In genomic region chr21:44571296-44571695, GRCh38 we compare ENCODE assay signal across 16 cellular contexts. TPM values are rescaled to one million over a fixed set of nuclear protein-coding genes. Genes with fewer than 3 reads are reported as not detected.
DNase-seq lines count a peak whose midpoint lies in the region; ATAC-seq and TF ChIP-seq lines count a peak whose summit lies in the region.
"Had no signal": no experiment of that assay in that cellular context is flagged by ENCODE, and none has a peak within 500 bp of the region (broad histone marks: within the 10 kb centered on the region; RNA-seq: fewer than 3 reads in every experiment).

No MANE protein-coding gene starts in this region.

- POLR2A ChIA-PET in HEK293 (lab: Yijun Ruan, JAX) = no interaction called here

- H3K27me3 ChIP-seq in upper lobe of right lung = no peaks in the 10 kb centered on the region

- H3K36me3 ChIP-seq in HEK293 (ENCODE audit: control insufficient read depth in 2 of 2, insufficient read depth in 1 of 2, low read length in 2 of 2) (no peaks in the 10 kb centered on the region), upper lobe of right lung (no peaks in the 10 kb centered on the region)
- H3K36me3 ChIP-seq: BE2C had no signal

- H3K4me1 ChIP-seq in HEK293 (ENCODE audit: control insufficient read depth, insufficient read depth, low read length) (no peaks in the 10 kb centered on the region), upper lobe of right lung (no peaks in the 10 kb centered on the region)
- H3K4me1 ChIP-seq: A549, BE2C had no signal

- no peaks in the 10 kb centered on the region for H3K9me3 Mint-ChIP-seq in activated T-cell treated with anti-CD3 and anti-CD28 coated beads, Interleukin-2, amount 50 U/mL, for 24 hours
- H3K9me3 Mint-ChIP-seq in activated T-cell treated with anti-CD3 and anti-CD28 coated beads, Interleukin-2, amount 50 U/mL, for 72 hours = no peaks in the 10 kb centered on the region
- H3K9me3 Mint-ChIP-seq: CD8-positive, alpha-beta T cell had no signal

- CTCF ChIA-PET in HEK293 (lab: Yijun Ruan, JAX) = no interaction called here

- H3K9me3 ChIP-seq in HEK293 (ENCODE audit: control insufficient read depth, insufficient read depth, low read depth, low read length) = no peaks in the 10 kb centered on the region
- H3K9me3 ChIP-seq in upper lobe of right lung = no peaks in the 10 kb centered on the region
- H3K9me3 ChIP-seq: BE2C had no signal

- H3K27me3 Mint-ChIP-seq in activated T-cell treated with anti-CD3 and anti-CD28 coated beads, Interleukin-2, amount 50 U/mL, for 24 hours = peaks cover 9% of the 10 kb centered on the region
- H3K27me3 Mint-ChIP-seq in activated T-cell treated with anti-CD3 and anti-CD28 coated beads, Interleukin-2, amount 50 U/mL, for 72 hours (ENCODE audit: low read depth) = peaks cover 10% of the 10 kb centered on the region

- peak; percentile 2 for DNase-seq in activated T-cell treated with anti-CD3 and anti-CD28 coated beads, Interleukin-2, amount 50 U/mL, for 24 hours
- DNase-seq in activated T-cell treated with anti-CD3 and anti-CD28 coated beads, Interleukin-2, amount 50 U/mL, for 72 hours = no peak
- DNase-seq in H4 (ENCODE audit: low spot score) (peak; percentile 4), upper lobe of right lung (peak; percentile 17), omental fat pad (ENCODE audit: low spot score) (no peak)
- DNase-seq: BE2C; CD8-positive, alpha-beta T cell; COR-L47; DMS153; GF-D8; H9 had no signal

- H3K27ac Mint-ChIP-seq in activated T-cell treated with anti-CD3 and anti-CD28 coated beads, Interleukin-2, amount 50 U/mL, for 24 hours = no peak overlapping the region
- no peak overlapping the region for H3K27ac Mint-ChIP-seq in activated T-cell treated with anti-CD3 and anti-CD28 coated beads, Interleukin-2, amount 50 U/mL, for 72 hours
- H3K27ac Mint-ChIP-seq: CD14-positive monocyte; CD8-positive, alpha-beta T cell; IgD-negative memory B cell had no signal

- no peaks in the 10 kb centered on the region for H3K36me3 Mint-ChIP-seq in activated T-cell treated with anti-CD3 and anti-CD28 coated beads, Interleukin-2, amount 50 U/mL, for 24 hours (ENCODE audit: low read depth)
- H3K36me3 Mint-ChIP-seq in activated T-cell treated with anti-CD3 and anti-CD28 coated beads, Interleukin-2, amount 50 U/mL, for 72 hours (ENCODE audit: insufficient read depth in 2 of 2) = no peaks in the 10 kb centered on the region
- H3K36me3 Mint-ChIP-seq: CD14-positive monocyte; CD8-positive, alpha-beta T cell had no signal

- H3K4me1 Mint-ChIP-seq in activated T-cell treated with anti-CD3 and anti-CD28 coated beads, Interleukin-2, amount 50 U/mL, for 24 hours (ENCODE audit: low read depth) = peaks cover 7% of the 10 kb centered on the region
- no peaks in the 10 kb centered on the region for H3K4me1 Mint-ChIP-seq in activated T-cell treated with anti-CD3 and anti-CD28 coated beads, Interleukin-2, amount 50 U/mL, for 72 hours (ENCODE audit: low read depth)

- H3K4me3 Mint-ChIP-seq in activated T-cell treated with anti-CD3 and anti-CD28 coated beads, Interleukin-2, amount 50 U/mL, for 24 hours = no peak overlapping the region
- no peak overlapping the region for H3K4me3 Mint-ChIP-seq in activated T-cell treated with anti-CD3 and anti-CD28 coated beads, Interleukin-2, amount 50 U/mL, for 72 hours
- H3K4me3 Mint-ChIP-seq: CD14-positive monocyte; CD8-positive, alpha-beta T cell; H9 had no signal

- H3K27ac ChIP-seq in HEK293 (ENCODE audit: extremely low read depth, low read depth, low read length) (no peak overlapping the region), upper lobe of right lung (no peak overlapping the region)
- H3K27ac ChIP-seq: A549 had no signal

- H3K4me3 ChIP-seq in HEK293 (ENCODE audit: low read depth, low read length) (no peak overlapping the region), upper lobe of right lung (no peak overlapping the region)
- H3K4me3 ChIP-seq: A549 had no signal

- intact Hi-C loops in upper lobe of right lung (cut with DNase I) = no loop called here

- TF ChIP-seq CTCF in HEK293 (tag by site-specific recombination; IDR thresholded peaks at IDR 0.05) = no peak
- no peak for TF ChIP-seq CTCF in upper lobe of right lung (IDR thresholded peaks at IDR 0.05)
- no peak for TF ChIP-seq CTCF in omental fat pad (IDR thresholded peaks at IDR 0.05)

- no peak for ATAC-seq in activated T-cell treated with anti-CD3 and anti-CD28 coated beads, Interleukin-2, amount 50 U/mL, for 72 hours (replicated peaks in 1 of 2)
- ATAC-seq in upper lobe of right lung (no peak), omental fat pad (ENCODE audit: low FRiP score) (no peak)
- ATAC-seq: A549; CD8-positive, alpha-beta T cell had no signal

TF ChIP-seq in HEK293, 187 proteins besides CTCF, POLR2A, EP300 and RAD21:
- TF ChIP-seq SETDB1 (IDR thresholded peaks at IDR 0.05; ENCODE audit: insufficient read length, low read length) (peak; percentile 83), TRIM28 (IDR thresholded peaks at IDR 0.05; ENCODE audit: borderline replicate concordance, low read length) (peak; percentile 53; the same call in 1 of the 2 replicates), ZBTB11 (tag by site-specific recombination; conservative IDR thresholded peaks at IDR 0.05; ENCODE audit: low read depth) (no peak), FEZF1 (tag by site-specific recombination; IDR thresholded peaks at IDR 0.05) (no peak), ZNF624 (tag by site-specific recombination; IDR thresholded peaks at IDR 0.05) (no peak)
- TF ChIP-seq, protein P1, sequence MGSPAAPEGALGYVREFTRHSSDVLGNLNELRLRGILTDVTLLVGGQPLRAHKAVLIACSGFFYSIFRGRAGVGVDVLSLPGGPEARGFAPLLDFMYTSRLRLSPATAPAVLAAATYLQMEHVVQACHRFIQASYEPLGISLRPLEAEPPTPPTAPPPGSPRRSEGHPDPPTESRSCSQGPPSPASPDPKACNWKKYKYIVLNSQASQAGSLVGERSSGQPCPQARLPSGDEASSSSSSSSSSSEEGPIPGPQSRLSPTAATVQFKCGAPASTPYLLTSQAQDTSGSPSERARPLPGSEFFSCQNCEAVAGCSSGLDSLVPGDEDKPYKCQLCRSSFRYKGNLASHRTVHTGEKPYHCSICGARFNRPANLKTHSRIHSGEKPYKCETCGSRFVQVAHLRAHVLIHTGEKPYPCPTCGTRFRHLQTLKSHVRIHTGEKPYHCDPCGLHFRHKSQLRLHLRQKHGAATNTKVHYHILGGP (tag by site-specific recombination; IDR thresholded peaks at IDR 0.05) = no peak

RNA-seq across cellular contexts. Expression of gene KRTAP10-4, which starts 2.2 kb away (rescaled TPM):
- not detected for total RNA-seq in activated T-cell treated with anti-CD3 and anti-CD28 coated beads, Interleukin-2, amount 50 U/mL, for 72 hours
- total RNA-seq in H4 (2014; rRNA removed; shearing (Covaris generic)) = not detected in 2 replicates
- total RNA-seq in upper lobe of right lung (not detected), omental fat pad (not detected)
- total RNA-seq: CD8-positive, alpha-beta T cell; H9; HT-29 had no signal

RNA-seq across cellular contexts. Expression of gene KRTAP10-5, which starts 9.1 kb away (rescaled TPM):
- not detected for total RNA-seq in activated T-cell treated with anti-CD3 and anti-CD28 coated beads, Interleukin-2, amount 50 U/mL, for 72 hours
- total RNA-seq in H4 (2014; rRNA removed; shearing (Covaris generic)) = not detected in 2 replicates
- total RNA-seq in upper lobe of right lung (not detected), omental fat pad (not detected)
- total RNA-seq: CD8-positive, alpha-beta T cell; H9; HT-29 had no signal

RNA-seq across cellular contexts. Expression of gene KRTAP10-3, which starts 12.7 kb away (rescaled TPM):
- not detected for total RNA-seq in activated T-cell treated with anti-CD3 and anti-CD28 coated beads, Interleukin-2, amount 50 U/mL, for 72 hours
- total RNA-seq in H4 (2014; rRNA removed; shearing (Covaris generic)) = not detected in 2 replicates
- total RNA-seq in upper lobe of right lung (not detected), omental fat pad (not detected)
- total RNA-seq: CD8-positive, alpha-beta T cell; H9; HT-29 had no signal

RNA-seq across cellular contexts. Expression of gene KRTAP10-2, which starts 20.0 kb away (rescaled TPM):
- total RNA-seq in activated T-cell treated with anti-CD3 and anti-CD28 coated beads, Interleukin-2, amount 50 U/mL, for 72 hours = not detected
- total RNA-seq in H4 (2014; rRNA removed; shearing (Covaris generic)) = not detected in 2 replicates
- not detected for total RNA-seq in upper lobe of right lung
- not detected for total RNA-seq in omental fat pad
- total RNA-seq: CD8-positive, alpha-beta T cell; H9; HT-29 had no signal

RNA-seq across cellular contexts. Expression of gene KRTAP10-6, which starts 21.0 kb away (rescaled TPM):
- not detected for total RNA-seq in activated T-cell treated with anti-CD3 and anti-CD28 coated beads, Interleukin-2, amount 50 U/mL, for 72 hours
- not detected in 2 replicates for total RNA-seq in H4 (2014; rRNA removed; shearing (Covaris generic))
- total RNA-seq in upper lobe of right lung = not detected
- total RNA-seq in omental fat pad = not detected
- total RNA-seq: CD8-positive, alpha-beta T cell; H9; HT-29 had no signal

Comparison
In these comparisons a context has a peak if more than half of its experiments do, and no peak if none do; other contexts are left out.
1. DNase-seq: peak in activated T-cell treated with anti-CD3 and anti-CD28 coated beads, Interleukin-2, amount 50 U/mL, for 24 hours (single experiment), H4 (single experiment) and upper lobe of right lung (single experiment); none in activated T-cell treated with anti-CD3 and anti-CD28 coated beads, Interleukin-2, amount 50 U/mL, for 72 hours (0 of 2) and omental fat pad (single experiment).